In the genomic region with DNA sequence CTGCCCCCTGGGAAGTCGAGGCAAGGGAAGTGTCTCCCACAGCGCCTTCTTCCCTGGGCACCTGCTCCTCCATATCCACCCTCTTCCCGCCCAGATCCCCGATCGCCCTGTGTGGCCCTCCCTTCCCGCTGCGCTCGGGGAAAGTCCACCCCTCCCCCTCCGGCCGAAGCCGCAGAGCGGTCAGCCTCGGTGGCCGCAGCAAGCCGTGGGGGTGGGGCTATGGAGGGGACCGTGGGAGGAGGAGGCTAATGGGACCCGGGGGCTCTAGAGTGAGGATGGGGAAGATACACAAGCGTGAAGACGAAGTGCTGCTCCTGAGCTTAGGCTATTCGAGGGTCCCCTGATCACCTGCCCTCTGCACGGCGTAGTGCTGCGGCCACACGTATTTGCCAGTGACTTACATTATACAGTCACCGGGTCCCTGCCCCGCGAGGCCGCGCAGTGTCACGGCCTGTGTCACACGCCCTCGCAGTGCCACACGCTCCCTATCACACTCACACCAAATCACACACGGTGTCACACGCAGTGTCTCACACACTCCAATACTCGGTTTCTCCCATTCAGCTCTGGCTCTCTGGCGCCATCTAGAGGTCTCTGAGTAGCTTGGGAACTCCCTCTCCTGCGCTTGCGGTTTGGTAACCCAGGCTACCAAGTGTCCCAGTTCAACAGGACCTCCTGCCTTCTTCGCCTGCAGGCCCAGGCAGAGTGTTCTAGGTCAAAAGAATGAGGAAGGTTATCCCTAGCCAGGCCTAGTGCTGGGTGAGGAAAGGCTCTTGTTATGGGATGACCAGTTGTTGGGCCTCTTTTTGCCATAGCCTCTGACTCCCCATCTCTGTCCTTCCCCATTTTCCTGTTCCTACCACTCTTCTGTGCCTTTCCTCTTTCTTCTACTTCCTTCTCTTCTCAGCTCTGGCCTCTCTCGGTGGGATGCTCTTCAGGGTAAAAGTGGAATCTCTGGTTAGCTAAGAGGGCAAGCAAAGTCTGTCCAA, we compare ENCODE assay signal across 1 cellular context.
A peak's percentile ranks its signal among the peaks of the same experiment; 100 is the strongest.
TF ChIP-seq lines count a peak whose summit lies in the region.

No MANE protein-coding gene starts in this region.

TF ChIP-seq in HepG2, 621 proteins besides CTCF, POLR2A, EP300 and RAD21 (continued from another document and continues in another):
- TF ChIP-seq, protein P1, sequence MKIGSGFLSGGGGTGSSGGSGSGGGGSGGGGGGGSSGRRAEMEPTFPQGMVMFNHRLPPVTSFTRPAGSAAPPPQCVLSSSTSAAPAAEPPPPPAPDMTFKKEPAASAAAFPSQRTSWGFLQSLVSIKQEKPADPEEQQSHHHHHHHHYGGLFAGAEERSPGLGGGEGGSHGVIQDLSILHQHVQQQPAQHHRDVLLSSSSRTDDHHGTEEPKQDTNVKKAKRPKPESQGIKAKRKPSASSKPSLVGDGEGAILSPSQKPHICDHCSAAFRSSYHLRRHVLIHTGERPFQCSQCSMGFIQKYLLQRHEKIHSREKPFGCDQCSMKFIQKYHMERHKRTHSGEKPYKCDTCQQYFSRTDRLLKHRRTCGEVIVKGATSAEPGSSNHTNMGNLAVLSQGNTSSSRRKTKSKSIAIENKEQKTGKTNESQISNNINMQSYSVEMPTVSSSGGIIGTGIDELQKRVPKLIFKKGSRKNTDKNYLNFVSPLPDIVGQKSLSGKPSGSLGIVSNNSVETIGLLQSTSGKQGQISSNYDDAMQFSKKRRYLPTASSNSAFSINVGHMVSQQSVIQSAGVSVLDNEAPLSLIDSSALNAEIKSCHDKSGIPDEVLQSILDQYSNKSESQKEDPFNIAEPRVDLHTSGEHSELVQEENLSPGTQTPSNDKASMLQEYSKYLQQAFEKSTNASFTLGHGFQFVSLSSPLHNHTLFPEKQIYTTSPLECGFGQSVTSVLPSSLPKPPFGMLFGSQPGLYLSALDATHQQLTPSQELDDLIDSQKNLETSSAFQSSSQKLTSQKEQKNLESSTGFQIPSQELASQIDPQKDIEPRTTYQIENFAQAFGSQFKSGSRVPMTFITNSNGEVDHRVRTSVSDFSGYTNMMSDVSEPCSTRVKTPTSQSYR (CRISPR knock-in tag; IDR thresholded peaks at IDR 0.05; ENCODE audit: borderline replicate concordance), result peak; percentile 80; the same call in 1 of the 2 replicates
- peak; percentile 92 for TF ChIP-seq STAG1 (CRISPR knock-in tag; IDR thresholded peaks at IDR 0.05)
- TF ChIP-seq ZNF160 (CRISPR knock-in tag; IDR thresholded peaks at IDR 0.05), result no peak
- TF ChIP-seq, protein P2, sequence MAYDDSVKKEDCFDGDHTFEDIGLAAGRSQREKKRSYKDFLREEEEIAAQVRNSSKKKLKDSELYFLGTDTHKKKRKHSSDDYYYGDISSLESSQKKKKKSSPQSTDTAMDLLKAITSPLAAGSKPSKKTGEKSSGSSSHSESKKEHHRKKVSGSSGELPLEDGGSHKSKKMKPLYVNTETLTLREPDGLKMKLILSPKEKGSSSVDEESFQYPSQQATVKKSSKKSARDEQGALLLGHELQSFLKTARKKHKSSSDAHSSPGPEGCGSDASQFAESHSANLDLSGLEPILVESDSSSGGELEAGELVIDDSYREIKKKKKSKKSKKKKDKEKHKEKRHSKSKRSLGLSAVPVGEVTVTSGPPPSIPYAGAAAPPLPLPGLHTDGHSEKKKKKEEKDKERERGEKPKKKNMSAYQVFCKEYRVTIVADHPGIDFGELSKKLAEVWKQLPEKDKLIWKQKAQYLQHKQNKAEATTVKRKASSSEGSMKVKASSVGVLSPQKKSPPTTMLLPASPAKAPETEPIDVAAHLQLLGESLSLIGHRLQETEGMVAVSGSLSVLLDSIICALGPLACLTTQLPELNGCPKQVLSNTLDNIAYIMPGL (CRISPR knock-in tag; IDR thresholded peaks at IDR 0.05; ENCODE audit: borderline replicate concordance in 1 of 2, low read depth in 1 of 2), result peak; percentile 54 to 73; a peak in 3 of 4 replicates
- TF ChIP-seq ZFP41 (CRISPR knock-in tag; IDR thresholded peaks at IDR 0.05; ENCODE audit: borderline replicate concordance), result no peak
- TF ChIP-seq HNRNPLL (IDR thresholded peaks at IDR 0.05; ENCODE audit: low read depth, low read length, poor library complexity, severe bottlenecking), result peak; percentile 50
- TF ChIP-seq HES4 (CRISPR knock-in tag; IDR thresholded peaks at IDR 0.05; ENCODE audit: borderline replicate concordance), result peak; percentile 39; the same call in 1 of the 2 replicates
- TF ChIP-seq, protein P3, sequence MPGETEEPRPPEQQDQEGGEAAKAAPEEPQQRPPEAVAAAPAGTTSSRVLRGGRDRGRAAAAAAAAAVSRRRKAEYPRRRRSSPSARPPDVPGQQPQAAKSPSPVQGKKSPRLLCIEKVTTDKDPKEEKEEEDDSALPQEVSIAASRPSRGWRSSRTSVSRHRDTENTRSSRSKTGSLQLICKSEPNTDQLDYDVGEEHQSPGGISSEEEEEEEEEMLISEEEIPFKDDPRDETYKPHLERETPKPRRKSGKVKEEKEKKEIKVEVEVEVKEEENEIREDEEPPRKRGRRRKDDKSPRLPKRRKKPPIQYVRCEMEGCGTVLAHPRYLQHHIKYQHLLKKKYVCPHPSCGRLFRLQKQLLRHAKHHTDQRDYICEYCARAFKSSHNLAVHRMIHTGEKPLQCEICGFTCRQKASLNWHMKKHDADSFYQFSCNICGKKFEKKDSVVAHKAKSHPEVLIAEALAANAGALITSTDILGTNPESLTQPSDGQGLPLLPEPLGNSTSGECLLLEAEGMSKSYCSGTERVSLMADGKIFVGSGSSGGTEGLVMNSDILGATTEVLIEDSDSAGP (CRISPR knock-in tag; IDR thresholded peaks at IDR 0.05; ENCODE audit: borderline replicate concordance), result peak; percentile 58; the same call in 1 of the 2 replicates
- TF ChIP-seq, protein P4, sequence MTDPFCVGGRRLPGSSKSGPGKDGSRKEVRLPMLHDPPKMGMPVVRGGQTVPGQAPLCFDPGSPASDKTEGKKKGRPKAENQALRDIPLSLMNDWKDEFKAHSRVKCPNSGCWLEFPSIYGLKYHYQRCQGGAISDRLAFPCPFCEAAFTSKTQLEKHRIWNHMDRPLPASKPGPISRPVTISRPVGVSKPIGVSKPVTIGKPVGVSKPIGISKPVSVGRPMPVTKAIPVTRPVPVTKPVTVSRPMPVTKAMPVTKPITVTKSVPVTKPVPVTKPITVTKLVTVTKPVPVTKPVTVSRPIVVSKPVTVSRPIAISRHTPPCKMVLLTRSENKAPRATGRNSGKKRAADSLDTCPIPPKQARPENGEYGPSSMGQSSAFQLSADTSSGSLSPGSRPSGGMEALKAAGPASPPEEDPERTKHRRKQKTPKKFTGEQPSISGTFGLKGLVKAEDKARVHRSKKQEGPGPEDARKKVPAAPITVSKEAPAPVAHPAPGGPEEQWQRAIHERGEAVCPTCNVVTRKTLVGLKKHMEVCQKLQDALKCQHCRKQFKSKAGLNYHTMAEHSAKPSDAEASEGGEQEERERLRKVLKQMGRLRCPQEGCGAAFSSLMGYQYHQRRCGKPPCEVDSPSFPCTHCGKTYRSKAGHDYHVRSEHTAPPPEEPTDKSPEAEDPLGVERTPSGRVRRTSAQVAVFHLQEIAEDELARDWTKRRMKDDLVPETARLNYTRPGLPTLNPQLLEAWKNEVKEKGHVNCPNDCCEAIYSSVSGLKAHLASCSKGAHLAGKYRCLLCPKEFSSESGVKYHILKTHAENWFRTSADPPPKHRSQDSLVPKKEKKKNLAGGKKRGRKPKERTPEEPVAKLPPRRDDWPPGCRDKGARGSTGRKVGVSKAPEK (CRISPR knock-in tag; IDR thresholded peaks at IDR 0.05; ENCODE audit: borderline replicate concordance), result no peak
- TF ChIP-seq, protein P5, sequence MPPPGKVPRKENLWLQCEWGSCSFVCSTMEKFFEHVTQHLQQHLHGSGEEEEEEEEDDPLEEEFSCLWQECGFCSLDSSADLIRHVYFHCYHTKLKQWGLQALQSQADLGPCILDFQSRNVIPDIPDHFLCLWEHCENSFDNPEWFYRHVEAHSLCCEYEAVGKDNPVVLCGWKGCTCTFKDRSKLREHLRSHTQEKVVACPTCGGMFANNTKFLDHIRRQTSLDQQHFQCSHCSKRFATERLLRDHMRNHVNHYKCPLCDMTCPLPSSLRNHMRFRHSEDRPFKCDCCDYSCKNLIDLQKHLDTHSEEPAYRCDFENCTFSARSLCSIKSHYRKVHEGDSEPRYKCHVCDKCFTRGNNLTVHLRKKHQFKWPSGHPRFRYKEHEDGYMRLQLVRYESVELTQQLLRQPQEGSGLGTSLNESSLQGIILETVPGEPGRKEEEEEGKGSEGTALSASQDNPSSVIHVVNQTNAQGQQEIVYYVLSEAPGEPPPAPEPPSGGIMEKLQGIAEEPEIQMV (CRISPR knock-in tag; IDR thresholded peaks at IDR 0.05; ENCODE audit: low read depth), result no peak
- TF ChIP-seq TBP (CRISPR knock-in tag; IDR thresholded peaks at IDR 0.05), result no peak
- TF ChIP-seq NONO (IDR thresholded peaks at IDR 0.05), result no peak
- peak; percentile 55; the same call in 1 of the 2 replicates for TF ChIP-seq NONO (CRISPR knock-in tag; conservative IDR thresholded peaks at IDR 0.05)
- peak; percentile 81 for TF ChIP-seq SMC3 (IDR thresholded peaks at IDR 0.05; ENCODE audit: low read length)
- no peak for TF ChIP-seq SRSF4 (IDR thresholded peaks at IDR 0.05; ENCODE audit: low read depth, low read length, poor library complexity, severe bottlenecking)
- TF ChIP-seq, protein P6, sequence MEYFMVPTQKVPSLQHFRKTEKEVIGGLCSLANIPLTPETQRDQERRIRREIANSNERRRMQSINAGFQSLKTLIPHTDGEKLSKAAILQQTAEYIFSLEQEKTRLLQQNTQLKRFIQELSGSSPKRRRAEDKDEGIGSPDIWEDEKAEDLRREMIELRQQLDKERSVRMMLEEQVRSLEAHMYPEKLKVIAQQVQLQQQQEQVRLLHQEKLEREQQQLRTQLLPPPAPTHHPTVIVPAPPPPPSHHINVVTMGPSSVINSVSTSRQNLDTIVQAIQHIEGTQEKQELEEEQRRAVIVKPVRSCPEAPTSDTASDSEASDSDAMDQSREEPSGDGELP (IDR thresholded peaks at IDR 0.05; ENCODE audit: borderline replicate concordance, low read depth), result no peak
- TF ChIP-seq, protein P7, sequence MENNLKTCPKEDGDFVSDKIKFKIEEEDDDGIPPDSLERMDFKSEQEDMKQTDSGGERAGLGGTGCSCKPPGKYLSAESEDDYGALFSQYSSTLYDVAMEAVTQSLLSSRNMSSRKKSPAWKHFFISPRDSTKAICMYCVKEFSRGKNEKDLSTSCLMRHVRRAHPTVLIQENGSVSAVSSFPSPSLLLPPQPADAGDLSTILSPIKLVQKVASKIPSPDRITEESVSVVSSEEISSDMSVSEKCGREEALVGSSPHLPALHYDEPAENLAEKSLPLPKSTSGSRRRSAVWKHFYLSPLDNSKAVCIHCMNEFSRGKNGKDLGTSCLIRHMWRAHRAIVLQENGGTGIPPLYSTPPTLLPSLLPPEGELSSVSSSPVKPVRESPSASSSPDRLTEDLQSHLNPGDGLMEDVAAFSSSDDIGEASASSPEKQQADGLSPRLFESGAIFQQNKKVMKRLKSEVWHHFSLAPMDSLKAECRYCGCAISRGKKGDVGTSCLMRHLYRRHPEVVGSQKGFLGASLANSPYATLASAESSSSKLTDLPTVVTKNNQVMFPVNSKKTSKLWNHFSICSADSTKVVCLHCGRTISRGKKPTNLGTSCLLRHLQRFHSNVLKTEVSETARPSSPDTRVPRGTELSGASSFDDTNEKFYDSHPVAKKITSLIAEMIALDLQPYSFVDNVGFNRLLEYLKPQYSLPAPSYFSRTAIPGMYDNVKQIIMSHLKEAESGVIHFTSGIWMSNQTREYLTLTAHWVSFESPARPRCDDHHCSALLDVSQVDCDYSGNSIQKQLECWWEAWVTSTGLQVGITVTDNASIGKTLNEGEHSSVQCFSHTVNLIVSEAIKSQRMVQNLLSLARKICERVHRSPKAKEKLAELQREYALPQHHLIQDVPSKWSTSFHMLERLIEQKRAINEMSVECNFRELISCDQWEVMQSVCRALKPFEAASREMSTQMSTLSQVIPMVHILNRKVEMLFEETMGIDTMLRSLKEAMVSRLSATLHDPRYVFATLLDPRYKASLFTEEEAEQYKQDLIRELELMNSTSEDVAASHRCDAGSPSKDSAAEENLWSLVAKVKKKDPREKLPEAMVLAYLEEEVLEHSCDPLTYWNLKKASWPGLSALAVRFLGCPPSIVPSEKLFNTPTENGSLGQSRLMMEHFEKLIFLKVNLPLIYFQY (CRISPR knock-in tag; IDR thresholded peaks at IDR 0.05; ENCODE audit: borderline replicate concordance), result no peak
- TF ChIP-seq, protein P8, sequence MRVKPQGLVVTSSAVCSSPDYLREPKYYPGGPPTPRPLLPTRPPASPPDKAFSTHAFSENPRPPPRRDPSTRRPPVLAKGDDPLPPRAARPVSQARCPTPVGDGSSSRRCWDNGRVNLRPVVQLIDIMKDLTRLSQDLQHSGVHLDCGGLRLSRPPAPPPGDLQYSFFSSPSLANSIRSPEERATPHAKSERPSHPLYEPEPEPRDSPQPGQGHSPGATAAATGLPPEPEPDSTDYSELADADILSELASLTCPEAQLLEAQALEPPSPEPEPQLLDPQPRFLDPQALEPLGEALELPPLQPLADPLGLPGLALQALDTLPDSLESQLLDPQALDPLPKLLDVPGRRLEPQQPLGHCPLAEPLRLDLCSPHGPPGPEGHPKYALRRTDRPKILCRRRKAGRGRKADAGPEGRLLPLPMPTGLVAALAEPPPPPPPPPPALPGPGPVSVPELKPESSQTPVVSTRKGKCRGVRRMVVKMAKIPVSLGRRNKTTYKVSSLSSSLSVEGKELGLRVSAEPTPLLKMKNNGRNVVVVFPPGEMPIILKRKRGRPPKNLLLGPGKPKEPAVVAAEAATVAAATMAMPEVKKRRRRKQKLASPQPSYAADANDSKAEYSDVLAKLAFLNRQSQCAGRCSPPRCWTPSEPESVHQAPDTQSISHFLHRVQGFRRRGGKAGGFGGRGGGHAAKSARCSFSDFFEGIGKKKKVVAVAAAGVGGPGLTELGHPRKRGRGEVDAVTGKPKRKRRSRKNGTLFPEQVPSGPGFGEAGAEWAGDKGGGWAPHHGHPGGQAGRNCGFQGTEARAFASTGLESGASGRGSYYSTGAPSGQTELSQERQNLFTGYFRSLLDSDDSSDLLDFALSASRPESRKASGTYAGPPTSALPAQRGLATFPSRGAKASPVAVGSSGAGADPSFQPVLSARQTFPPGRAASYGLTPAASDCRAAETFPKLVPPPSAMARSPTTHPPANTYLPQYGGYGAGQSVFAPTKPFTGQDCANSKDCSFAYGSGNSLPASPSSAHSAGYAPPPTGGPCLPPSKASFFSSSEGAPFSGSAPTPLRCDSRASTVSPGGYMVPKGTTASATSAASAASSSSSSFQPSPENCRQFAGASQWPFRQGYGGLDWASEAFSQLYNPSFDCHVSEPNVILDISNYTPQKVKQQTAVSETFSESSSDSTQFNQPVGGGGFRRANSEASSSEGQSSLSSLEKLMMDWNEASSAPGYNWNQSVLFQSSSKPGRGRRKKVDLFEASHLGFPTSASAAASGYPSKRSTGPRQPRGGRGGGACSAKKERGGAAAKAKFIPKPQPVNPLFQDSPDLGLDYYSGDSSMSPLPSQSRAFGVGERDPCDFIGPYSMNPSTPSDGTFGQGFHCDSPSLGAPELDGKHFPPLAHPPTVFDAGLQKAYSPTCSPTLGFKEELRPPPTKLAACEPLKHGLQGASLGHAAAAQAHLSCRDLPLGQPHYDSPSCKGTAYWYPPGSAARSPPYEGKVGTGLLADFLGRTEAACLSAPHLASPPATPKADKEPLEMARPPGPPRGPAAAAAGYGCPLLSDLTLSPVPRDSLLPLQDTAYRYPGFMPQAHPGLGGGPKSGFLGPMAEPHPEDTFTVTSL (CRISPR knock-in tag; IDR thresholded peaks at IDR 0.05; ENCODE audit: borderline replicate concordance), result no peak
- peak; percentile 76; the same call in 1 of the 2 replicates for TF ChIP-seq ZNF501 (CRISPR knock-in tag; IDR thresholded peaks at IDR 0.05)
- TF ChIP-seq SALL2 (CRISPR knock-in tag; IDR thresholded peaks at IDR 0.05), result no peak
